ENCODE assay signal across 1 cellular context in genomic region chr2:61853848-61854434, GRCh38.
TF ChIP-seq lines count a peak whose summit lies in the region.

TSS of gene FAM161A (minus strand) at chr2:61854060. CDS start at chr2:61854041, 19 bp downstream.

TF ChIP-seq in K562, 482 proteins besides CTCF, POLR2A, EP300 and RAD21 (continued from another document):
- TF ChIP-seq CXXC5 (CRISPR knock-in tag; IDR thresholded peaks at IDR 0.05) (peak; percentile 26; the same call in 1 of the 2 replicates), HCFC1 (IDR thresholded peaks at IDR 0.05; ENCODE audit: low read depth, low read length) (peak; percentile 17; the same call in 1 of the 2 replicates), ZBTB2 (IDR thresholded peaks at IDR 0.05) (0 out of 2 replicates have a peak, but pooled peaks have one; percentile 32), ETS1 (conservative IDR thresholded peaks at IDR 0.05; ENCODE audit: control insufficient read depth, low read depth, low read length) (peak; percentile 71; the same call in 1 of the 2 replicates), TGIF2 (CRISPR knock-in tag; IDR thresholded peaks at IDR 0.05) (no peak), E2F8 (IDR thresholded peaks at IDR 0.05; ENCODE audit: low read depth, partially characterized antibody) (peak; percentile 76), ATF1 (CRISPR knock-in tag; IDR thresholded peaks at IDR 0.05) (no peak), ATF1 (tag; IDR thresholded peaks at IDR 0.05) (0 out of 2 replicates have a peak, but pooled peaks have one; percentile 31), SIN3A (IDR thresholded peaks at IDR 0.05; ENCODE audit: borderline replicate concordance in 2 of 2, control insufficient read depth in 1 of 2, low read depth in 2 of 2, low read length in 2 of 2) (peak; percentile 87 to 95; a peak in 3 of 4 replicates), CBFA2T2 (conservative IDR thresholded peaks at IDR 0.05) (no peak), E2F6 (IDR thresholded peaks at IDR 0.05; ENCODE audit: borderline replicate concordance in 1 of 2, extremely low read depth in 1 of 2, insufficient read depth in 1 of 2, insufficient read length in 1 of 2, low read depth in 1 of 2, low read length in 1 of 2, poor library complexity in 1 of 2, severe bottlenecking in 1 of 2) (peak; percentile 75 to 95), YY1 (IDR thresholded peaks at IDR 0.05; ENCODE audit: borderline replicate concordance in 1 of 3, control insufficient read depth in 1 of 3, extremely low read depth in 1 of 3, insufficient read depth in 3 of 3, insufficient read length in 1 of 3, insufficient replicate concordance in 2 of 3, low read depth in 1 of 3, low read length in 2 of 3) (peak in 1 of 3 experiments; percentile 30), CREB3L1 (IDR thresholded peaks at IDR 0.05; ENCODE audit: borderline replicate concordance, low read depth) (no peak), ZNF224 (CRISPR knock-in tag; IDR thresholded peaks at IDR 0.05) (no peak), ZSCAN29 (IDR thresholded peaks at IDR 0.05) (no peak), HDAC2 (IDR thresholded peaks at IDR 0.05) (peak; percentile 59; the same call in 1 of the 2 replicates), CTBP1 (IDR thresholded peaks at IDR 0.05; ENCODE audit: borderline replicate concordance) (peak; percentile 34; the same call in 1 of the 2 replicates), RB1 (IDR thresholded peaks at IDR 0.05; ENCODE audit: low read depth) (peak; percentile 66), RBFOX2 (IDR thresholded peaks at IDR 0.05; ENCODE audit: low read depth, low read length) (peak; percentile 38; the same call in 1 of the 2 replicates), ZNF12 (CRISPR knock-in tag; IDR thresholded peaks at IDR 0.05) (0 out of 2 replicates have a peak, but pooled peaks have one; percentile 38), HDGF (IDR thresholded peaks at IDR 0.05) (no peak), ARID4B (CRISPR knock-in tag; IDR thresholded peaks at IDR 0.05) (peak; percentile 89), PREB (CRISPR knock-in tag; IDR thresholded peaks at IDR 0.05) (0 out of 2 replicates have a peak, but pooled peaks have one; percentile 67), RCOR1 (IDR thresholded peaks at IDR 0.05; ENCODE audit: borderline replicate concordance in 1 of 2, low read depth in 2 of 2, low read length in 2 of 2) (0 out of 4 replicates have a peak, but pooled peaks of 1 of the 2 experiments have one; percentile 1), PHF8 (IDR thresholded peaks at IDR 0.05; ENCODE audit: borderline replicate concordance, low read length) (peak; percentile 34; the same call in 1 of the 2 replicates), LEF1 (IDR thresholded peaks at IDR 0.05) (no peak)
